In the genomic region with DNA sequence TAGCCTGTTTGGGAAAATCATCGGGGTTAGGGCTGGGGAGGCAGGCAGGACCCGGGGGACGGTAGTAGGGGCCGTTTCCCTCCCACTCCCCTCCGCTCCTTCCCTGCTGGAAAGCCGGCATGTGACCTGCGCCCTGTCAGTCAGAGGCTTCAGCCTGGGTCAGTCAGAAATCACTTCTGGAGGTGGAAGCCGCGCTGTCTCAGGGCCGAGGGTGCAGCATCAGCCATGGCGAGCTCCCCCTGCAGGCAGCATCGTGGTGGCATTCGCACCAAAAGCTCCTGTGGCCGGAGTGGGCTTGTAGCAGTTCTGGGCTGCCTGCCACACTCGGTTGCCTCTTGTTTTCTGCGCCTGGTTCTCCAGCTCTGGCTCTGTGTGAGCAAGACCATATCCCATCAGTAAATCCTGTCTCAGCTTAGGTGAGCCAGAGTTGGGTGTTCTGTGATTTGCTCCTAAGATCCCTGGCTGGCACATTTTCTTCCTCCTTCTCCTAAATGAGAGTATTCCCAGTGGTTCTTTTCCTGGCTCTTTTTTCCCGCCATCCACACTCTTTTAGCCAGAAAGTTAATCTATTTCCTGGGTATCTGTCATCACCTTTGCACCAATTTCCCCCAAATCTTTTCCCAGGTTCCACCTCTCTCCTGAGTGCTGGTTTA, we compare ENCODE assay signal across 8 cellular contexts. TPM values are rescaled to one million over a fixed set of nuclear protein-coding genes. Genes with fewer than 3 reads are reported as not detected.
DNase-seq lines count a peak whose midpoint lies in the region; ATAC-seq and TF ChIP-seq lines count a peak whose summit lies in the region.

No MANE protein-coding gene starts in this region.

- ATAC-seq in HG03139 (IDR thresholded peaks at IDR 0.05; ENCODE audit: unreplicated experiment), result peak; percentile 95
- peak in 3 of 4 donors; percentile 90 for ATAC-seq in heart left ventricle

- H3K9me3 ChIP-seq in BE2C (no peaks in the 10 kb centered on the region), Peyer's patch (no peaks in the 10 kb centered on the region), heart left ventricle (no peaks in the 10 kb centered on the region), sigmoid colon (no peaks in the 10 kb centered on the region)

- H3K27ac ChIP-seq in Peyer's patch, result no peak overlapping the region
- H3K27ac ChIP-seq in heart left ventricle, result no peak overlapping the region
- H3K27ac ChIP-seq in sigmoid colon, result no peak overlapping the region

- WGBS in heart left ventricle, 4 donors, result 14 to 20% (median 19%) methylated on average over 17 of the region's 17 CpGs
- WGBS in sigmoid colon, 2 donors, result 14 to 21% methylated on average over 17 of the region's 17 CpGs

- H3K4me3 ChIP-seq in BE2C (ENCODE audit: low read depth, low read length), result no peak overlapping the region
- H3K4me3 ChIP-seq in Peyer's patch, result no peak overlapping the region
- no peak overlapping the region for H3K4me3 ChIP-seq in heart left ventricle
- H3K4me3 ChIP-seq in sigmoid colon, result no peak overlapping the region

- TF ChIP-seq EP300 in sigmoid colon (IDR thresholded peaks at IDR 0.05), result no peak

- peak; percentile 79 for DNase-seq in BE2C
- peak; percentile 72 to 93 (median 89) for DNase-seq in Peyer's patch
- peak; percentile 40 to 61 (median 52) for DNase-seq in activated naive CD4-positive, alpha-beta T cell (lab: John Stamatoyannopoulos, UW)
- DNase-seq in heart left ventricle, result peak; percentile 64 to 88 (median 78)
- peak; percentile 71 for DNase-seq in sigmoid colon
- no peak for DNase-seq in NCI-H510A (lab: John Stamatoyannopoulos, UW)

- TF ChIP-seq POLR2A in GM19099 (IDR thresholded peaks at IDR 0.05; ENCODE audit: extremely low read depth, insufficient read length, low read depth), result peak; percentile 23
- no peak for TF ChIP-seq POLR2A in Peyer's patch (IDR thresholded peaks at IDR 0.05)
- no peak for TF ChIP-seq POLR2A in heart left ventricle (IDR thresholded peaks at IDR 0.05)
- no peak for TF ChIP-seq POLR2A in sigmoid colon (IDR thresholded peaks at IDR 0.05)

- TF ChIP-seq CTCF in BE2C (IDR thresholded peaks at IDR 0.05; ENCODE audit: low read depth, low read length), result peak; percentile 73
- peak; percentile 40 to 81 (median 74) for TF ChIP-seq CTCF in Peyer's patch (IDR thresholded peaks at IDR 0.05)
- peak; percentile 56 to 84 (median 70) for TF ChIP-seq CTCF in heart left ventricle (IDR thresholded peaks at IDR 0.05)
- peak in 2 of 4 experiments; percentile 23 for TF ChIP-seq CTCF in sigmoid colon (IDR thresholded peaks at IDR 0.05)

- H3K27me3 ChIP-seq in BE2C (no peaks in the 10 kb centered on the region), Peyer's patch (no peaks in the 10 kb centered on the region), heart left ventricle (no peaks in the 10 kb centered on the region), sigmoid colon (no peaks in the 10 kb centered on the region)

- H3K36me3 ChIP-seq in BE2C, result no peaks in the 10 kb centered on the region
- no peaks in the 10 kb centered on the region for H3K36me3 ChIP-seq in Peyer's patch
- H3K36me3 ChIP-seq in heart left ventricle, result no peaks in the 10 kb centered on the region
- no peaks in the 10 kb centered on the region for H3K36me3 ChIP-seq in sigmoid colon

- H3K4me1 ChIP-seq in BE2C, result no peaks in the 10 kb centered on the region
- no peaks in the 10 kb centered on the region for H3K4me1 ChIP-seq in Peyer's patch
- peaks cover 0 to 7% (median 1%) of the 10 kb centered on the region in 12 donors for H3K4me1 ChIP-seq in heart left ventricle
- H3K4me1 ChIP-seq in sigmoid colon, result peaks cover 0 to 4% (median 0%) of the 10 kb centered on the region in 4 donors

- intact Hi-C loops in heart left ventricle (cut with DNase I) (no loop called here), sigmoid colon (cut with DNase I) (no loop called here)

RNA-seq across cellular contexts. Expression of gene LY75, which starts 17.3 kb away (rescaled TPM):
- not detected for polyA plus RNA-seq in BE2C (2012; ENCODE audit: insufficient read depth, insufficient read length, low read depth)
- total RNA-seq in Peyer's patch (10 to 100 TPM; 12.4 to 81.8 (median 65.2) TPM), heart left ventricle (1 to 10 TPM in 3 of 9 donors, under 1 TPM in 6; 0.26 to 5.2 (median 0.81) TPM), sigmoid colon (1 to 10 TPM in 3 of 4 donors, under 1 TPM in 1; 0.66 to 1.9 (median 1.3) TPM)
- polyA plus RNA-seq in heart left ventricle (under 1 TPM; 0.30 to 0.67 TPM), sigmoid colon (10 to 100 TPM in 2 of 3 donors, 1 to 10 TPM in 1; 8.4 to 20.2 (median 13.9) TPM)
